ENCODE assay signal across 12 cellular contexts in the genomic region with DNA sequence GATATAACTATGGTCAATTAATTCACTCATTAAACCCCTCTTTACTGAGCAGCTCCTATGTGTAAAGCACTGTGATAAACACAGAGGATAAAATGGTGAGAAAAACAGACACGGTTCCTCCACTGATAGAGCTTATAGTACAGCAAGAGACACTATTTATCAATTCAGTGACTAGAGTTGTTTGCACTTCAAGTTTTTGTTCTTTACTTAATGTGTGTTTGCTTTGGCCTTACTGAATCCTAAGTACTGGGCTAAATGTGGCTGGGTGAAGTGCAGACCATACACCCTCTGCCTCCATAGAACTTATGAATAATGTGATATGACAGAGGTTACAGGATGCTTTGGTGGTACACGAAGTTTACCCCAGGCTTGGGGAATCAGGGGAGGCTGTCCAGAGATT.
"Had no signal": no experiment of that assay in that cellular context is flagged by ENCODE, and none has a peak within 500 bp of the region (broad histone marks: within the 10 kb centered on the region; RNA-seq: fewer than 3 reads in every experiment).

No MANE protein-coding gene starts in this region.

- ATAC-seq: gastroesophageal sphincter; naive thymus-derived CD8-positive, alpha-beta T cell had no signal

- DNase-seq: activated CD4-positive, alpha-beta T cell treated with anti-CD3 and anti-CD28 coated beads, Interleukin-2, amount 50 U/mL, for 48 hours; activated naive CD8-positive, alpha-beta T cell treated with anti-CD3 and anti-CD28 coated beads for 36 hours; amniotic stem cell; effector memory CD4-positive, alpha-beta T cell; immature natural killer cell; nucleus accumbens; transverse colon; uterus had no signal

- H3K4me3 ChIP-seq: esophagus muscularis mucosa, gastroesophageal sphincter, transverse colon, uterus had no signal

- FAIRE-seq: endothelial cell of umbilical vein had no signal

- H3K36me3 ChIP-seq: esophagus muscularis mucosa, gastroesophageal sphincter, transverse colon, uterus had no signal

- H3K27ac ChIP-seq: esophagus muscularis mucosa, gastroesophageal sphincter, transverse colon had no signal

- H3K27me3 ChIP-seq: esophagus muscularis mucosa, gastroesophageal sphincter, transverse colon, uterus had no signal

- H3K9me3 ChIP-seq: esophagus muscularis mucosa, gastroesophageal sphincter, transverse colon, uterus had no signal
